In the genomic region with DNA sequence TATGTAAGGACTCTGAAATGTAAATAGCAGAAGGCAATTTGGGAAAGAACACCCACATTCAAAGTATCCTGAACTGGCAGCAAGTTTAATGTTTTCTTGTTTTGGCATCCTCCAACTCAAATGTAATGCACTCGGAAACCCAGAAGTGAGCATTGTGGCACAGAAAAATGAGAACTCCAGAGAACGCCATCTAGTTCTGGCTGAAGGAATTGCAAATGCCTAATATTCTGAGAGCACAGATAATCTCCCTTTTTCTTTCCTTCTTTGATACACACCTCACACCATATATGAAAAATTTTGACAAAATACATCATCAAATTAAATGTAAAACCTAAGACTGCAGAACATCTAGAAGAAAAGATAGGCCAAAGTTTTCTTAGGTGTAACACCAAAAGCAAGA, we compare ENCODE assay signal across 13 cellular contexts. TPM values are rescaled to one million over a fixed set of nuclear protein-coding genes. Genes with fewer than 3 reads are reported as not detected.
DNase-seq lines count a peak whose midpoint lies in the region; ATAC-seq and TF ChIP-seq lines count a peak whose summit lies in the region.
"Had no signal": no experiment of that assay in that cellular context is flagged by ENCODE, and none has a peak within 500 bp of the region (broad histone marks: within the 10 kb centered on the region; RNA-seq: fewer than 3 reads in every experiment).

No MANE protein-coding gene starts in this region.

- peak; percentile 5 for DNase-seq in Ammon's horn (ENCODE audit: low spot score)
- DNase-seq in medulla oblongata (ENCODE audit: extremely low spot score): peak; percentile 10
- DNase-seq in caudate nucleus (lab: John Stamatoyannopoulos, UW): no peak
- no peak for DNase-seq in amniotic stem cell (lab: John Stamatoyannopoulos, UW)
- no peak for DNase-seq in epidermal melanocyte (ENCODE audit: insufficient read length, low spot score)
- DNase-seq: CD4-positive, alpha-beta memory T cell; NCI-H1048; NCI-H82 had no signal

- no peaks in the 10 kb centered on the region for H3K9me3 Mint-ChIP-seq in brain
- H3K9me3 Mint-ChIP-seq: T-helper 1 cell treated with Interleukin-12 subunit alpha and Interleukin-12 subunit beta and Interleukin-4 antibody, amounts not matched to agents 30 μg/mL and 1 μg/mL, for 36 hours had no signal

- TF ChIP-seq RAD21 in Ishikawa (IDR thresholded peaks at IDR 0.05; ENCODE audit: low read depth): peak; percentile 26; the same call in 1 of the 2 replicates

- no peak overlapping the region for H3K27ac ChIP-seq in caudate nucleus (ENCODE audit: low read depth, low read length)

- peak; percentile 13 to 42 for TF ChIP-seq CTCF in brain (conservative IDR thresholded peaks at IDR 0.05)

- no peak for TF ChIP-seq EP300 in Ishikawa (IDR thresholded peaks at IDR 0.05; ENCODE audit: borderline replicate concordance)

- no peaks in the 10 kb centered on the region for H3K36me3 Mint-ChIP-seq in brain
- H3K36me3 Mint-ChIP-seq: CD4-positive, alpha-beta memory T cell had no signal

- ATAC-seq in HG02642 (IDR thresholded peaks at IDR 0.05; ENCODE audit: poor library complexity, unreplicated experiment): no peak

- peaks cover 3% of the 10 kb centered on the region for H3K27me3 Mint-ChIP-seq in brain
- H3K27me3 Mint-ChIP-seq: CD4-positive, alpha-beta memory T cell had no signal

- H3K27ac Mint-ChIP-seq in brain: no peak overlapping the region
- H3K27ac Mint-ChIP-seq: CD4-positive, alpha-beta memory T cell; T-helper 1 cell treated with Interleukin-12 subunit alpha and Interleukin-12 subunit beta and Interleukin-4 antibody, amounts not matched to agents 30 μg/mL and 1 μg/mL, for 36 hours had no signal

- H3K4me3 Mint-ChIP-seq in brain: no peak overlapping the region
- H3K4me3 Mint-ChIP-seq: CD4-positive, alpha-beta memory T cell; T-helper 1 cell treated with Interleukin-12 subunit alpha and Interleukin-12 subunit beta and Interleukin-4 antibody, amounts not matched to agents 30 μg/mL and 1 μg/mL, for 36 hours had no signal

- no peaks in the 10 kb centered on the region for H3K4me1 Mint-ChIP-seq in brain
- H3K4me1 Mint-ChIP-seq: CD4-positive, alpha-beta memory T cell had no signal

TF ChIP-seq in Ishikawa, 13 proteins besides CTCF, POLR2A, EP300 and RAD21:
- TF ChIP-seq CREB1 (IDR thresholded peaks at IDR 0.05; ENCODE audit: low read depth): no peak
- no peak for TF ChIP-seq TAF1 (IDR thresholded peaks at IDR 0.05; ENCODE audit: low read depth)
- TF ChIP-seq, protein P1, sequence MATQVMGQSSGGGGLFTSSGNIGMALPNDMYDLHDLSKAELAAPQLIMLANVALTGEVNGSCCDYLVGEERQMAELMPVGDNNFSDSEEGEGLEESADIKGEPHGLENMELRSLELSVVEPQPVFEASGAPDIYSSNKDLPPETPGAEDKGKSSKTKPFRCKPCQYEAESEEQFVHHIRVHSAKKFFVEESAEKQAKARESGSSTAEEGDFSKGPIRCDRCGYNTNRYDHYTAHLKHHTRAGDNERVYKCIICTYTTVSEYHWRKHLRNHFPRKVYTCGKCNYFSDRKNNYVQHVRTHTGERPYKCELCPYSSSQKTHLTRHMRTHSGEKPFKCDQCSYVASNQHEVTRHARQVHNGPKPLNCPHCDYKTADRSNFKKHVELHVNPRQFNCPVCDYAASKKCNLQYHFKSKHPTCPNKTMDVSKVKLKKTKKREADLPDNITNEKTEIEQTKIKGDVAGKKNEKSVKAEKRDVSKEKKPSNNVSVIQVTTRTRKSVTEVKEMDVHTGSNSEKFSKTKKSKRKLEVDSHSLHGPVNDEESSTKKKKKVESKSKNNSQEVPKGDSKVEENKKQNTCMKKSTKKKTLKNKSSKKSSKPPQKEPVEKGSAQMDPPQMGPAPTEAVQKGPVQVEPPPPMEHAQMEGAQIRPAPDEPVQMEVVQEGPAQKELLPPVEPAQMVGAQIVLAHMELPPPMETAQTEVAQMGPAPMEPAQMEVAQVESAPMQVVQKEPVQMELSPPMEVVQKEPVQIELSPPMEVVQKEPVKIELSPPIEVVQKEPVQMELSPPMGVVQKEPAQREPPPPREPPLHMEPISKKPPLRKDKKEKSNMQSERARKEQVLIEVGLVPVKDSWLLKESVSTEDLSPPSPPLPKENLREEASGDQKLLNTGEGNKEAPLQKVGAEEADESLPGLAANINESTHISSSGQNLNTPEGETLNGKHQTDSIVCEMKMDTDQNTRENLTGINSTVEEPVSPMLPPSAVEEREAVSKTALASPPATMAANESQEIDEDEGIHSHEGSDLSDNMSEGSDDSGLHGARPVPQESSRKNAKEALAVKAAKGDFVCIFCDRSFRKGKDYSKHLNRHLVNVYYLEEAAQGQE (IDR thresholded peaks at IDR 0.05; ENCODE audit: low read depth): no peak
- TF ChIP-seq EGR1 (IDR thresholded peaks at IDR 0.05): no peak
- TF ChIP-seq TEAD4 (IDR thresholded peaks at IDR 0.05): no peak
- TF ChIP-seq NFIC (IDR thresholded peaks at IDR 0.05): no peak
- TF ChIP-seq, protein P2, sequence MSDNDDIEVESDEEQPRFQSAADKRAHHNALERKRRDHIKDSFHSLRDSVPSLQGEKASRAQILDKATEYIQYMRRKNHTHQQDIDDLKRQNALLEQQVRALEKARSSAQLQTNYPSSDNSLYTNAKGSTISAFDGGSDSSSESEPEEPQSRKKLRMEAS (IDR thresholded peaks at IDR 0.05): no peak
- no peak for TF ChIP-seq FOXM1 (IDR thresholded peaks at IDR 0.05; ENCODE audit: borderline replicate concordance, low read depth)
- TF ChIP-seq ZBTB7A (IDR thresholded peaks at IDR 0.05; ENCODE audit: low read depth): no peak
- TF ChIP-seq, protein P3, sequence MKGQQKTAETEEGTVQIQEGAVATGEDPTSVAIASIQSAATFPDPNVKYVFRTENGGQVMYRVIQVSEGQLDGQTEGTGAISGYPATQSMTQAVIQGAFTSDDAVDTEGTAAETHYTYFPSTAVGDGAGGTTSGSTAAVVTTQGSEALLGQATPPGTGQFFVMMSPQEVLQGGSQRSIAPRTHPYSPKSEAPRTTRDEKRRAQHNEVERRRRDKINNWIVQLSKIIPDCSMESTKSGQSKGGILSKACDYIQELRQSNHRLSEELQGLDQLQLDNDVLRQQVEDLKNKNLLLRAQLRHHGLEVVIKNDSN (IDR thresholded peaks at IDR 0.05): no peak
- TF ChIP-seq YY1 (IDR thresholded peaks at IDR 0.05; ENCODE audit: low read depth): no peak
- TF ChIP-seq TCF12 (IDR thresholded peaks at IDR 0.05; ENCODE audit: low read depth): no peak
- TF ChIP-seq CEBPB (IDR thresholded peaks at IDR 0.05): no peak

RNA-seq across cellular contexts. Expression of a gene that starts 52.1 kb away (rescaled TPM):
- polyA plus RNA-seq in brain (ENCODE audit: insufficient read depth, low read depth, low replicate concordance): 0.76 TPM
- polyA plus RNA-seq: CD4-positive, alpha-beta memory T cell; endothelial cell of umbilical vein had no signal

Comparison
In these comparisons a context has a peak if more than half of its experiments do, and no peak if none do; other contexts are left out.
1. DNase-seq: peak in Ammon's horn (single experiment) and medulla oblongata (single experiment); none in caudate nucleus (0 of 61), amniotic stem cell (single experiment) and epidermal melanocyte (single experiment).